1 cellular context compared by ENCODE assay signal in the genomic region with DNA sequence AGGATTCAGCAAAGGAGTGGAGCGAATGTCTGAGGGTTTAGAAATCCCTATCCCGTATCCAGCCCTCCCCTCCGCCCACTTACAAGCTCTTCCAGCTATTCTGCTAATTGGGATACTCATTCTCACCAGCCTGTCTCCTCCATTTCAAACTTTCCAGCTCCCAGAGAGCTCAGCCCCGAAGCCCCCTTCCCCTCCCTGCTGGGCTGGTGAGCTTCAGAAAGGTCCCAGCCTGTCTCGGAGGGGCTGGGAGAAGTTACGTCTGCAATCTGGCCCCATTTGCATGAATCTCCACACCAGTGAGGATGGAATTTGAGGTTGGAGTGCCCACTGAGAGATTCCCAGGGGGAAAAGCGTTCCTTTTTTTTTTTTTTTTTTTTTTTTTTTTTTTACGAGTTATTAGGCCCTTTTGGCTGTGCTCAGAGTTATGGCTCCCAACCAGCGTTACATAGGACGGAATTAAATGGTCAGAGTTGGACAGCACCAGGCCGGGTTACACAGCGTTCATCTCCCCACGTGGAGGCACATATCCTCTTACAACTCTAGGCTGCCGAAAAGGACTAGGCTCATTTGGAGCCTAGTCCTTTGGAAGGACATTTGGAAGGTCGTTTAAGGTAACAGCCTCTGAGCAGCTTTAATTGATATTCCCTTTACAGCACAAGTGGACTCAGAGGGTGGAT.
TF ChIP-seq lines count a peak whose summit lies in the region.

No MANE protein-coding gene starts in this region.

TF ChIP-seq in K562, 482 proteins besides CTCF, POLR2A, EP300 and RAD21 (continued from another document):
- TF ChIP-seq, protein P1, sequence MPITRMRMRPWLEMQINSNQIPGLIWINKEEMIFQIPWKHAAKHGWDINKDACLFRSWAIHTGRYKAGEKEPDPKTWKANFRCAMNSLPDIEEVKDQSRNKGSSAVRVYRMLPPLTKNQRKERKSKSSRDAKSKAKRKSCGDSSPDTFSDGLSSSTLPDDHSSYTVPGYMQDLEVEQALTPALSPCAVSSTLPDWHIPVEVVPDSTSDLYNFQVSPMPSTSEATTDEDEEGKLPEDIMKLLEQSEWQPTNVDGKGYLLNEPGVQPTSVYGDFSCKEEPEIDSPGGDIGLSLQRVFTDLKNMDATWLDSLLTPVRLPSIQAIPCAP (CRISPR knock-in tag; IDR thresholded peaks at IDR 0.05; ENCODE audit: borderline replicate concordance) = no peak
- TF ChIP-seq, protein P2, sequence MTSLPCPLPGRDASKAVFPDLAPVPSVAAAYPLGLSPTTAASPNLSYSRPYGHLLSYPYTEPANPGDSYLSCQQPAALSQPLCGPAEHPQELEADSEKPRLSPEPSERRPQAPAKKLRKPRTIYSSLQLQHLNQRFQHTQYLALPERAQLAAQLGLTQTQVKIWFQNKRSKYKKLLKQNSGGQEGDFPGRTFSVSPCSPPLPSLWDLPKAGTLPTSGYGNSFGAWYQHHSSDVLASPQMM (CRISPR knock-in tag; IDR thresholded peaks at IDR 0.05) = no peak
- TF ChIP-seq ESRRB (CRISPR knock-in tag; IDR thresholded peaks at IDR 0.05; ENCODE audit: borderline replicate concordance) = no peak
- TF ChIP-seq CREM (IDR thresholded peaks at IDR 0.05; ENCODE audit: low read depth) = no peak
- no peak for TF ChIP-seq SIN3B (IDR thresholded peaks at IDR 0.05; ENCODE audit: low read depth)
- no peak for TF ChIP-seq ZNF316 (IDR thresholded peaks at IDR 0.05)
- no peak for TF ChIP-seq TAF15 (IDR thresholded peaks at IDR 0.05; ENCODE audit: low read depth, low read length)
- no peak for TF ChIP-seq WHSC1 (IDR thresholded peaks at IDR 0.05; ENCODE audit: low read length)
- TF ChIP-seq ETV5 (CRISPR knock-in tag; IDR thresholded peaks at IDR 0.05; ENCODE audit: low read depth) = no peak
TF ChIP-seq in K562: peak in this region for 0.
